ENCODE assay signal across 9 cellular contexts in genomic region chr14:64506751-64507150, GRCh38. TPM values are rescaled to one million over a fixed set of nuclear protein-coding genes. Genes with fewer than 3 reads are reported as not detected.
DNase-seq lines count a peak whose midpoint lies in the region; ATAC-seq and TF ChIP-seq lines count a peak whose summit lies in the region.
"Had no signal": no experiment of that assay in that cellular context is flagged by ENCODE, and none has a peak within 500 bp of the region (broad histone marks: within the 10 kb centered on the region; RNA-seq: fewer than 3 reads in every experiment).

No MANE protein-coding gene starts in this region.

- peaks cover 6% of the 10 kb centered on the region for H3K36me3 ChIP-seq in KOPT-K1 (ENCODE audit: insufficient read depth, low read length)

- H3K36me3 Mint-ChIP-seq in CD14-positive monocyte: no peaks in the 10 kb centered on the region
- H3K36me3 Mint-ChIP-seq in natural killer cell: no peaks in the 10 kb centered on the region

- H3K27ac Mint-ChIP-seq in CD14-positive monocyte (peak overlapping the region; percentile 57 to 99 (median 80)), natural killer cell (peak overlapping the region; percentile 99)

- H3K4me1 Mint-ChIP-seq in CD14-positive monocyte (peaks cover 75% of the 10 kb centered on the region), natural killer cell (peaks cover 79 to 85% of the 10 kb centered on the region in 2 donors)

- H3K9me3 Mint-ChIP-seq in CD14-positive monocyte: no peaks in the 10 kb centered on the region
- H3K9me3 Mint-ChIP-seq in natural killer cell: no peaks in the 10 kb centered on the region

- ATAC-seq in natural killer cell (no peak), GM19455 (IDR thresholded peaks at IDR 0.05; ENCODE audit: unreplicated experiment) (no peak)

- H3K4me3 ChIP-seq in cardiac fibroblast (replicated peaks in 1 of 2; ENCODE audit: low read depth in 2 of 2, low read length in 2 of 2): peak overlapping the region; percentile 16 to 88

- DNase-seq in CD14-positive monocyte (ENCODE audit: low spot score) (no peak), cardiac fibroblast (ENCODE audit: low read depth in 2 of 2) (no peak), natural killer cell (no peak), NCI-H128 (lab: John Stamatoyannopoulos, UW; ENCODE audit: unreplicated experiment) (no peak), COR-L47 (lab: John Stamatoyannopoulos, UW) (no peak), OCI-M2 (lab: John Stamatoyannopoulos, UW; ENCODE audit: unreplicated experiment) (no peak)
- DNase-seq: NCI-H2171 treated with DMSO at 0.1 percent for 48 hours had no signal

- intact Hi-C loops in CD14-positive monocyte (cut with micrococcal nuclease) (loop anchor here (2.0 to 10.0 kb wide), 3 partner anchors 36 to 148 kb away; partner anchors contain the start of genes HSPA2 (in 1 of the 2) and MTHFD1 (in 1 of the 2)), natural killer cell (cut with micrococcal nuclease) (loop anchor here (10.0 kb wide), 1 partner anchor 198 kb away; the partner anchor contains the start of gene PLEKHG3)

- peak overlapping the region; percentile 96 for H3K27ac ChIP-seq in KOPT-K1 (ENCODE audit: low read depth, low read length, poor library complexity, severe bottlenecking)

- no peaks in the 10 kb centered on the region for H3K9me3 ChIP-seq in KOPT-K1 (ENCODE audit: insufficient read depth, low read length, poor library complexity, severe bottlenecking)

- TF ChIP-seq CTCF in CD14-positive monocyte (IDR thresholded peaks at IDR 0.05) (no peak), cardiac fibroblast (IDR thresholded peaks at IDR 0.05; ENCODE audit: low read depth, low read length) (no peak), natural killer cell (IDR thresholded peaks at IDR 0.05) (no peak)

- H3K27me3 Mint-ChIP-seq in CD14-positive monocyte (ENCODE audit: low read depth in 3 of 3) (peaks cover 0 to 2% (median 2%) of the 10 kb centered on the region in 3 donors), natural killer cell (ENCODE audit: low read depth in 2 of 2) (no peaks in the 10 kb centered on the region)

- H3K4me3 Mint-ChIP-seq in CD14-positive monocyte (peak overlapping the region; percentile 96 to 98), natural killer cell (peak overlapping the region; percentile 98)

RNA-seq across cellular contexts. Expression of gene ZBTB1, which starts 2.2 kb away (rescaled TPM):
- 10 to 100 TPM; 27.7 to 33.4 TPM for polyA plus RNA-seq in CD14-positive monocyte
- 100 to 1,000 TPM; 146 to 166 (median 151) TPM for total RNA-seq in natural killer cell

RNA-seq across cellular contexts. Expression of gene ZBTB25, which starts 3.1 kb away (rescaled TPM):
- 1 to 10 TPM; 3.2 to 3.9 TPM for polyA plus RNA-seq in CD14-positive monocyte
- 10 to 100 TPM; 29.7 to 36.7 (median 31.1) TPM for total RNA-seq in natural killer cell

RNA-seq across cellular contexts. Expression of gene HSPA2, which starts 33.8 kb away (rescaled TPM):
- polyA plus RNA-seq in CD14-positive monocyte: under 1 TPM in 1 of 2 donors, not detected in 1; 0.17 TPM
- 1 to 10 TPM; 1.1 to 1.5 (median 1.1) TPM for total RNA-seq in natural killer cell

RNA-seq across cellular contexts. Expression of gene AKAP5, which starts 41.5 kb away (rescaled TPM):
- not detected for polyA plus RNA-seq in CD14-positive monocyte
- total RNA-seq in natural killer cell: 10 to 100 TPM; 11.1 to 16.3 (median 12.0) TPM

RNA-seq across cellular contexts. Expression of gene PPP1R36, which starts 43.0 kb away (rescaled TPM):
- under 1 TPM in 1 of 2 donors, not detected in 1; 0.38 TPM for polyA plus RNA-seq in CD14-positive monocyte
- 1 to 10 TPM in 2 of 3 donors, under 1 TPM in 1; 0.60 to 1.2 (median 1.0) TPM for total RNA-seq in natural killer cell
